33 cellular contexts compared by ENCODE assay signal in the genomic region with DNA sequence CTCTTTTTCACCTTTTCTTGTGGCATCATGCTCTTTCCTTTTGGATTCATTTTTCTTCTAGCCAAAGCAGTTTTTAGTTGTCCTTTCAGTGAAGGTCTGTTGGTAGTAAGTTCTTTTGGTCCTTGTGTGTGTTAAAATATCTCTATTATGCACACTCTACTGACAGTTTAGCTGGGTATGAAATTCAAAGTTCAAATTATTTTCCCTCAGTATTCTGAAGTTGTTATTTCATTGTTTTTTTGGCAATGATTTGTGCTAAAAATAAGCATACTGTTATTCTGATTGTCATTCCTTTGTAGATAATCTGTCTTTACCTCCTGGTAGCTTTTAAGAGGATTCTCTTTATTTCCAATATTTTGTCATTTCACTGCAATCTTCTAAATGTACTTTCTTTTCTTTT.
"Had no signal": no experiment of that assay in that cellular context is flagged by ENCODE, and none has a peak within 500 bp of the region (broad histone marks: within the 10 kb centered on the region; RNA-seq: fewer than 3 reads in every experiment).

No MANE protein-coding gene starts in this region.

- H3K9me3 ChIP-seq: body of pancreas had no signal

- DNase-seq: activated effector memory CD4-positive, alpha-beta T cell treated with anti-CD3 and anti-CD28 coated beads, Interleukin-2, amount 50 U/mL, for 16 hours; activated effector memory CD4-positive, alpha-beta T cell treated with Interleukin-2 at 50 U/mL for 16 hours; activated gamma-delta T cell; activated gamma-delta T cell treated with Interleukin-2 at 50 U/mL for 16 hours; activated naive CD4-positive, alpha-beta T cell; activated naive CD4-positive, alpha-beta T cell treated with anti-CD3 and anti-CD28 coated beads for 36 hours; activated naive CD4-positive, alpha-beta T cell treated with anti-CD3 and anti-CD28 coated beads, Interleukin-2, amount 10 ng/mL, durations not matched to agents 7 days and 5 days; activated naive CD4-positive, alpha-beta T cell treated with anti-CD3 and anti-CD28 coated beads, Interleukin-2, amount 50 U/mL, for 16 hours; activated naive CD4-positive, alpha-beta T cell treated with Interleukin-2 at 50 U/mL for 16 hours; activated naive CD8-positive, alpha-beta T cell treated with anti-CD3 and anti-CD28 coated beads for 36 hours; activated naive CD8-positive, alpha-beta T cell treated with anti-CD3 and anti-CD28 coated beads, Interleukin-2, amount 10 ng/mL, durations not matched to agents 7 days and 5 days; activated naive CD8-positive, alpha-beta T cell treated with anti-CD3 and anti-CD28 coated beads, Interleukin-2, amount 50 U/mL, for 24 hours; activated T-cell treated with anti-CD3 and anti-CD28 coated beads, Interleukin-2, amount 50 U/mL, for 1 hour; activated T-cell treated with anti-CD3 and anti-CD28 coated beads, Interleukin-2, amount 50 U/mL, for 24 hours; activated T-cell treated with anti-CD3 and anti-CD28 coated beads, Interleukin-2, amount 50 U/mL, for 4 hours; activated T-cell treated with anti-CD3 and anti-CD28 coated beads, Interleukin-2, amount 50 U/mL, for 48 hours; activated T-cell treated with anti-CD3 and anti-CD28 coated beads, Interleukin-2, amount 50 U/mL, for 72 hours; adrenal gland; amniotic stem cell; amygdala; aorta; body of pancreas; brain microvascular endothelial cell; caudate nucleus; central memory CD4-positive, alpha-beta T cell; cerebellar nuclear complex had no signal

- FAIRE-seq: astrocyte, bronchial epithelial cell had no signal

- H3K27ac ChIP-seq: adrenal gland, ascending aorta, body of pancreas, brain microvascular endothelial cell, breast epithelium, cardiac muscle cell had no signal

- ATAC-seq: activated naive CD4-positive, alpha-beta T cell treated with anti-CD3 and anti-CD28 coated beads, Interleukin-2, amount 50 U/mL, for 72 hours; activated naive CD8-positive, alpha-beta T cell treated with anti-CD3 and anti-CD28 coated beads, Interleukin-2, amount 50 U/mL, for 24 hours; activated T-cell treated with anti-CD3 and anti-CD28 coated beads, Interleukin-2, amount 50 U/mL, for 4 hours; activated T-cell treated with anti-CD3 and anti-CD28 coated beads, Interleukin-2, amount 50 U/mL, for 72 hours; activated T-helper 17 cell treated with anti-CD3 and anti-CD28 coated beads, Interleukin-2, amount 50 U/mL, for 72 hours; body of pancreas had no signal

- H3K27me3 ChIP-seq: adrenal gland, ascending aorta, body of pancreas, brain microvascular endothelial cell, breast epithelium, cardiac muscle cell had no signal

- H3K36me3 ChIP-seq: adrenal gland, ascending aorta, brain microvascular endothelial cell, breast epithelium, cardiac muscle cell had no signal

- H3K4me3 ChIP-seq: adrenal gland, ascending aorta, breast epithelium, cardiac muscle cell had no signal

- H3K4me1 ChIP-seq: adrenal gland, ascending aorta, body of pancreas, breast epithelium had no signal
